26 cellular contexts compared by ENCODE assay signal in genomic region chr6:130961148-130961547, GRCh38.
A peak's percentile ranks its signal among the peaks of the same experiment; 100 is the strongest.
DNase-seq lines count a peak whose midpoint lies in the region; ATAC-seq lines count a peak whose summit lies in the region.
"Had no signal": no experiment of that assay in that cellular context is flagged by ENCODE, and none has a peak within 500 bp of the region (broad histone marks: within the 10 kb centered on the region; RNA-seq: fewer than 3 reads in every experiment).

No MANE protein-coding gene starts in this region.

- no peaks in the 10 kb centered on the region for H3K27me3 ChIP-seq in MG63
- H3K27me3 ChIP-seq: esophagus muscularis mucosa, hepatocyte, right lobe of liver, transverse colon had no signal

- no peaks in the 10 kb centered on the region for H3K9me3 ChIP-seq in MG63
- H3K9me3 ChIP-seq: Caco-2, esophagus muscularis mucosa, right lobe of liver, transverse colon had no signal

- in situ Hi-C loops in Caki2 (cut with HindIII; ENCODE audit: low pct_unique_long_range_greater_than_20kb, low sequenced_read_pairs): no loop called here

- ATAC-seq in GM19452 (IDR thresholded peaks at IDR 0.05; ENCODE audit: unreplicated experiment) (peak; percentile 32), Right ventricle myocardium superior (ENCODE audit: poor library complexity) (no peak), GM18868 (IDR thresholded peaks at IDR 0.05; ENCODE audit: unreplicated experiment) (no peak)
- ATAC-seq: activated naive CD4-positive, alpha-beta T cell treated with anti-CD3 and anti-CD28 coated beads, Interleukin-2, amount 50 U/mL, for 72 hours; HepG2; left lobe of liver; right lobe of liver had no signal

- no peak overlapping the region for H3K4me3 ChIP-seq in MG63
- H3K4me3 ChIP-seq: esophagus muscularis mucosa, hepatocyte, right lobe of liver, transverse colon had no signal

- DNase-seq in Caki2 (ENCODE audit: low read depth): peak; percentile 46
- peak; percentile 13 for DNase-seq in NAMALWA (ENCODE audit: low spot score)
- DNase-seq in kidney tubule cell (ENCODE audit: low spot score): peak; percentile 73
- no peak for DNase-seq in Right ventricle myocardium superior
- DNase-seq in MG63: no peak
- DNase-seq in activated effector memory CD4-positive, alpha-beta T cell treated with anti-CD3 and anti-CD28 coated beads, Interleukin-2, amount 50 U/mL, for 16 hours: no peak
- DNase-seq: activated CD4-positive, alpha-beta memory T cell treated with anti-CD3 and anti-CD28 coated beads, Interleukin-2, amount 10 ng/mL, durations not matched to agents 7 days and 5 days; Caco-2; DMS79; Kasumi-1; mesendoderm; NCI-H1092 treated with DMSO at 0.1 percent for 48 hours; NCI-H2029 treated with DMSO at 0.1 percent for 48 hours; NCI-H345; NCI-H774; posterior cingulate gyrus; right lobe of liver; stimulated activated CD4-positive, alpha-beta T cell treated with anti-CD3 and anti-CD28 coated beads, Interleukin-2, amount 100 ng/mL, for 48 hours; transverse colon had no signal

- intact Hi-C loops in Right ventricle myocardium superior (cut with DNase I): no loop called here

- peaks cover 1% of the 10 kb centered on the region; the same call in 1 of the 2 replicates for H3K36me3 ChIP-seq in MG63
- H3K36me3 ChIP-seq: esophagus muscularis mucosa, right lobe of liver, transverse colon had no signal

Comparison
In these comparisons a context has a peak if more than half of its experiments do, and no peak if none do; other contexts are left out.
1. DNase-seq: peak in Caki2 (single experiment), NAMALWA (single experiment) and kidney tubule cell (single experiment); none in Right ventricle myocardium superior (single experiment), MG63 (single experiment) and activated effector memory CD4-positive, alpha-beta T cell treated with anti-CD3 and anti-CD28 coated beads, Interleukin-2, amount 50 U/mL, for 16 hours (single experiment).